1 cellular context compared by ENCODE assay signal in the genomic region with DNA sequence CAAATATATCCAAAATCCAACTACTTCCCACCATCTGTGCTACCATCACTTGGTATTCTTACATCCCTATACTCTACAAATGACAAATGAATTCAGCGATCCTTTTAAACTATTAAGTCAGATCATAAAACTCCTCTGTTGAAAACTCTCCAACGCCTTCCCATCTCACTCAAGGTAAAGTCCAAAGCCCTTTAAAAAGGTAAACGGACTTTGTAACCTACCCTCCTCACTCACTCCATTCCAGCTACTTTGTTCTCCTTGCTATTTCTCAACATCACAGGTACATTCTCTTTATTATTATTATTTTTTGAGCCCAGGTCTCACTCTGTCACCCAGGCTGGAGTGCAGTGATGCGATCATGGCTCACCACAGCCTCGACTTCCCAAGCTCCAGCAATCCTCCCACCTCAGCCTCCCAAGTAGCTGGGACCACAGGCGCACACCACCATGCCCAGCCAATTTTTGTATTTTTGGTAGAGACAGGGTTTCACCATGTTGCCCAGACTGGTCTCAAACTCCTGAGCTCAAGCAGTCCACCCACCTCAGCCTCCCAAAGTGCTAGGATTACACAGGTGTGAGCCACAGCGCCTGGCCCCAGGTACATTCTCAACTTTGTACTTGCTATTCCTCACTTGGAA.
TF ChIP-seq lines count a peak whose summit lies in the region.

No MANE protein-coding gene starts in this region.

TF ChIP-seq in HepG2, 621 proteins besides CTCF, POLR2A, EP300 and RAD21 (continued from another document):
- TF ChIP-seq HNF4G (IDR thresholded peaks at IDR 0.05; ENCODE audit: borderline replicate concordance, low read depth, low read length) (peak; percentile 45; the same call in 1 of the 2 replicates), HNF4G (CRISPR knock-in tag; IDR thresholded peaks at IDR 0.05; ENCODE audit: borderline replicate concordance, low read depth) (0 out of 2 replicates have a peak, but pooled peaks have one; percentile 18), ZNF839 (CRISPR knock-in tag; IDR thresholded peaks at IDR 0.05; ENCODE audit: borderline replicate concordance) (0 out of 2 replicates have a peak, but pooled peaks have one; percentile 34)
